ENCODE assay signal across 1 cellular context in genomic region chr19:34436716-34437115, GRCh38.
TF ChIP-seq lines count a peak whose summit lies in the region.

No MANE protein-coding gene starts in this region.

TF ChIP-seq in HEK293, 187 proteins besides CTCF, POLR2A, EP300 and RAD21 (continued from another document):
- no peak for TF ChIP-seq ZNF280C (tag by site-specific recombination; IDR thresholded peaks at IDR 0.05)
